ENCODE assay signal across 38 cellular contexts in genomic region chr17:37781451-37781850, GRCh38. TPM values are rescaled to one million over a fixed set of nuclear protein-coding genes. Genes with fewer than 3 reads are reported as not detected.
"Had no signal": no experiment of that assay in that cellular context is flagged by ENCODE, and none has a peak within 500 bp of the region (broad histone marks: within the 10 kb centered on the region; RNA-seq: fewer than 3 reads in every experiment).

No MANE protein-coding gene starts in this region.

- H3K4me3 ChIP-seq: ascending aorta, body of pancreas, breast epithelium, MG63, PC-9 had no signal

- H3K36me3 Mint-ChIP-seq: activated naive CD4-positive, alpha-beta T cell treated with anti-CD3 and anti-CD28 coated beads, Interleukin-2, amount 10 ng/mL, durations not matched to agents 7 days and 5 days; activated naive CD8-positive, alpha-beta T cell had no signal

- H3K27me3 ChIP-seq: ascending aorta, body of pancreas, breast epithelium, MG63 had no signal

- H3K36me3 ChIP-seq: ascending aorta, breast epithelium, MG63 had no signal

- H3K4me3 Mint-ChIP-seq: activated CD4-positive, alpha-beta T cell treated with anti-CD3 and anti-CD28 coated beads for 36 hours; activated CD4-positive, alpha-beta T cell treated with anti-CD3 and anti-CD28 coated beads, Interleukin-2, amount 10 ng/mL, durations not matched to agents 7 days and 5 days; activated CD8-positive, alpha-beta T cell treated with anti-CD3 and anti-CD28 coated beads, Interleukin-2, amount 10 ng/mL, durations not matched to agents 7 days and 5 days; activated naive CD4-positive, alpha-beta T cell treated with anti-CD3 and anti-CD28 coated beads, Interleukin-2, amount 10 ng/mL, durations not matched to agents 7 days and 5 days; activated naive CD8-positive, alpha-beta T cell; activated T-cell treated with anti-CD3 and anti-CD28 coated beads, Interleukin-2, amount 50 U/mL, for 24 hours; activated T-helper 1 cell treated with anti-CD3 and anti-CD28 coated beads, Interleukin-12 subunit alpha, Interleukin-12 subunit beta, Interleukin-2, Interleukin-4 antibody, amounts not matched to agents 30 ng/mL and 10 ng/mL and 1 ng/mL, durations not matched to agents 14 hours and 24 hours and 36 hours; T-helper 1 cell treated with Interleukin-12 subunit alpha and Interleukin-12 subunit beta and Interleukin-4 antibody, amounts not matched to agents 30 μg/mL and 1 μg/mL, for 36 hours; T-helper 2 cell treated with Interferon-gamma antibody and Interleukin-4, amounts not matched to agents 5 μg/mL and 100 μg/mL, for 36 hours had no signal

- H3K27ac ChIP-seq: ascending aorta, body of pancreas, breast epithelium, PC-9 had no signal

- H3K9me3 ChIP-seq: ascending aorta, body of pancreas, breast epithelium had no signal

- DNase-seq: activated CD4-positive, alpha-beta T cell treated with anti-CD3 and anti-CD28 coated beads for 36 hours; activated CD4-positive, alpha-beta T cell treated with anti-CD3 and anti-CD28 coated beads, Interleukin-2, amount 10 ng/mL, durations not matched to agents 7 days and 5 days; activated CD4-positive, alpha-beta T cell treated with anti-CD3 and anti-CD28 coated beads, Interleukin-2, amount 50 U/mL, for 48 hours; activated CD8-positive, alpha-beta T cell treated with anti-CD3 and anti-CD28 coated beads, Interleukin-2, amount 10 ng/mL, durations not matched to agents 7 days and 5 days; activated effector memory CD4-positive, alpha-beta T cell treated with Interleukin-2 at 50 U/mL for 16 hours; activated naive CD4-positive, alpha-beta T cell treated with anti-CD3 and anti-CD28 coated beads, Interleukin-2, amount 10 ng/mL, durations not matched to agents 7 days and 5 days; activated T-cell treated with anti-CD3 and anti-CD28 coated beads, Interleukin-2, amount 50 U/mL, for 24 hours; amygdala; body of pancreas; Kasumi-1; KG1; MG63; NCI-H1048; NCI-H1105 treated with DMSO at 0.1 percent for 48 hours; NCI-H1436; NCI-H1694; NCI-H1930; NCI-H2081 treated with DMSO at 0.1 percent for 48 hours; NCI-H226; NCI-H446 treated with DMSO at 0.1 percent for 48 hours; NCI-H524; NCI-H69; NCI-H82; NK-92 treated with Interleukin-12 subunit alpha and Interleukin-12 subunit beta, amount 100 ng/mL, for 24 hours; PC-9; Right ventricle myocardium superior; SW 1271 had no signal

- H2AFZ ChIP-seq: PC-9 had no signal

- H3K27ac Mint-ChIP-seq: activated CD4-positive, alpha-beta T cell treated with anti-CD3 and anti-CD28 coated beads for 36 hours; activated CD4-positive, alpha-beta T cell treated with anti-CD3 and anti-CD28 coated beads, Interleukin-2, amount 10 ng/mL, durations not matched to agents 7 days and 5 days; activated CD8-positive, alpha-beta T cell treated with anti-CD3 and anti-CD28 coated beads, Interleukin-2, amount 10 ng/mL, durations not matched to agents 7 days and 5 days; activated naive CD4-positive, alpha-beta T cell treated with anti-CD3 and anti-CD28 coated beads, Interleukin-2, amount 10 ng/mL, durations not matched to agents 7 days and 5 days; activated naive CD8-positive, alpha-beta T cell; activated T-cell treated with anti-CD3 and anti-CD28 coated beads, Interleukin-2, amount 50 U/mL, for 24 hours; activated T-helper 1 cell treated with anti-CD3 and anti-CD28 coated beads, Interleukin-12 subunit alpha, Interleukin-12 subunit beta, Interleukin-2, Interleukin-4 antibody, amounts not matched to agents 30 ng/mL and 10 ng/mL and 1 ng/mL, durations not matched to agents 14 hours and 24 hours and 36 hours; T-helper 1 cell treated with Interleukin-12 subunit alpha and Interleukin-12 subunit beta and Interleukin-4 antibody, amounts not matched to agents 30 μg/mL and 1 μg/mL, for 36 hours; T-helper 2 cell treated with Interferon-gamma antibody and Interleukin-4, amounts not matched to agents 5 μg/mL and 100 μg/mL, for 36 hours had no signal

- H3K4me2 ChIP-seq: PC-9 had no signal

- H3K4me1 ChIP-seq: ascending aorta, body of pancreas, breast epithelium had no signal

- ATAC-seq: activated CD4-positive, alpha-beta T cell treated with anti-CD3 and anti-CD28 coated beads for 36 hours; activated CD4-positive, CD25-positive, alpha-beta regulatory T cell treated with anti-CD3 and anti-CD28 coated beads, Interleukin-2, amount 50 U/mL, for 24 hours; activated CD8-positive, alpha-beta T cell treated with anti-CD3 and anti-CD28 coated beads, Interleukin-2, amount 10 ng/mL, durations not matched to agents 7 days and 5 days; body of pancreas had no signal

- H3K4me1 Mint-ChIP-seq: activated CD4-positive, alpha-beta T cell treated with anti-CD3 and anti-CD28 coated beads for 36 hours had no signal

- H3K9me3 Mint-ChIP-seq: activated CD4-positive, alpha-beta T cell treated with anti-CD3 and anti-CD28 coated beads, Interleukin-2, amount 10 ng/mL, durations not matched to agents 7 days and 5 days; activated naive CD4-positive, alpha-beta T cell treated with anti-CD3 and anti-CD28 coated beads, Interleukin-2, amount 10 ng/mL, durations not matched to agents 7 days and 5 days; activated T-cell treated with anti-CD3 and anti-CD28 coated beads, Interleukin-2, amount 50 U/mL, for 24 hours; activated T-helper 1 cell treated with anti-CD3 and anti-CD28 coated beads, Interleukin-12 subunit alpha, Interleukin-12 subunit beta, Interleukin-2, Interleukin-4 antibody, amounts not matched to agents 30 ng/mL and 10 ng/mL and 1 ng/mL, durations not matched to agents 14 hours and 24 hours and 36 hours; T-helper 1 cell treated with Interleukin-12 subunit alpha and Interleukin-12 subunit beta and Interleukin-4 antibody, amounts not matched to agents 30 μg/mL and 1 μg/mL, for 36 hours had no signal

- FAIRE-seq: RCC 7860, TTC549 had no signal

RNA-seq across cellular contexts. Expression of gene HNF1B, which starts 36.6 kb away (rescaled TPM):
- total RNA-seq: activated CD4-positive, alpha-beta T cell treated with anti-CD3 and anti-CD28 coated beads for 36 hours; activated CD8-positive, alpha-beta T cell treated with anti-CD3 and anti-CD28 coated beads, Interleukin-2, amount 10 ng/mL, durations not matched to agents 7 days and 5 days; ascending aorta; cardiac septum; OCI-LY7; PC-9; Right ventricle myocardium superior had no signal
